1 cellular context compared by ENCODE assay signal in genomic region chr1:247331172-247331525, GRCh38.
TF ChIP-seq lines count a peak whose summit lies in the region.

No MANE protein-coding gene starts in this region.

TF ChIP-seq in HepG2, 621 proteins besides CTCF, POLR2A, EP300 and RAD21 (continued from another document and continues in another):
- TF ChIP-seq, protein P1, sequence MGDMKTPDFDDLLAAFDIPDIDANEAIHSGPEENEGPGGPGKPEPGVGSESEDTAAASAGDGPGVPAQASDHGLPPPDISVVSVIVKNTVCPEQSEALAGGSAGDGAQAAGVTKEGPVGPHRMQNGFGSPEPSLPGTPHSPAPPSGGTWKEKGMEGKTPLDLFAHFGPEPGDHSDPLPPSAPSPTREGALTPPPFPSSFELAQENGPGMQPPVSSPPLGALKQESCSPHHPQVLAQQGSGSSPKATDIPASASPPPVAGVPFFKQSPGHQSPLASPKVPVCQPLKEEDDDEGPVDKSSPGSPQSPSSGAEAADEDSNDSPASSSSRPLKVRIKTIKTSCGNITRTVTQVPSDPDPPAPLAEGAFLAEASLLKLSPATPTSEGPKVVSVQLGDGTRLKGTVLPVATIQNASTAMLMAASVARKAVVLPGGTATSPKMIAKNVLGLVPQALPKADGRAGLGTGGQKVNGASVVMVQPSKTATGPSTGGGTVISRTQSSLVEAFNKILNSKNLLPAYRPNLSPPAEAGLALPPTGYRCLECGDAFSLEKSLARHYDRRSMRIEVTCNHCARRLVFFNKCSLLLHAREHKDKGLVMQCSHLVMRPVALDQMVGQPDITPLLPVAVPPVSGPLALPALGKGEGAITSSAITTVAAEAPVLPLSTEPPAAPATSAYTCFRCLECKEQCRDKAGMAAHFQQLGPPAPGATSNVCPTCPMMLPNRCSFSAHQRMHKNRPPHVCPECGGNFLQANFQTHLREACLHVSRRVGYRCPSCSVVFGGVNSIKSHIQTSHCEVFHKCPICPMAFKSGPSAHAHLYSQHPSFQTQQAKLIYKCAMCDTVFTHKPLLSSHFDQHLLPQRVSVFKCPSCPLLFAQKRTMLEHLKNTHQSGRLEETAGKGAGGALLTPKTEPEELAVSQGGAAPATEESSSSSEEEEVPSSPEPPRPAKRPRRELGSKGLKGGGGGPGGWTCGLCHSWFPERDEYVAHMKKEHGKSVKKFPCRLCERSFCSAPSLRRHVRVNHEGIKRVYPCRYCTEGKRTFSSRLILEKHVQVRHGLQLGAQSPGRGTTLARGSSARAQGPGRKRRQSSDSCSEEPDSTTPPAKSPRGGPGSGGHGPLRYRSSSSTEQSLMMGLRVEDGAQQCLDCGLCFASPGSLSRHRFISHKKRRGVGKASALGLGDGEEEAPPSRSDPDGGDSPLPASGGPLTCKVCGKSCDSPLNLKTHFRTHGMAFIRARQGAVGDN (CRISPR knock-in tag; IDR thresholded peaks at IDR 0.05): peak; percentile 53
- TF ChIP-seq ZNF776 (CRISPR knock-in tag; IDR thresholded peaks at IDR 0.05) (no peak; the same call in 1 of the 2 replicates), ATF1 (CRISPR knock-in tag; IDR thresholded peaks at IDR 0.05) (no peak), MBD4 (IDR thresholded peaks at IDR 0.05; ENCODE audit: borderline replicate concordance, low read length) (no peak), JUND (CRISPR knock-in tag; IDR thresholded peaks at IDR 0.05) (no peak), GPBP1L1 (CRISPR knock-in tag; IDR thresholded peaks at IDR 0.05) (no peak), GZF1 (CRISPR knock-in tag; IDR thresholded peaks at IDR 0.05) (no peak), ZNF326 (CRISPR knock-in tag; IDR thresholded peaks at IDR 0.05; ENCODE audit: borderline replicate concordance) (no peak), KLF6 (CRISPR knock-in tag; IDR thresholded peaks at IDR 0.05) (peak; percentile 45), ZNF460 (CRISPR knock-in tag; IDR thresholded peaks at IDR 0.05; ENCODE audit: borderline replicate concordance) (no peak), HNRNPLL (IDR thresholded peaks at IDR 0.05; ENCODE audit: low read depth, low read length, poor library complexity, severe bottlenecking) (peak; percentile 60), U2AF2 (IDR thresholded peaks at IDR 0.05; ENCODE audit: low read depth, low read length) (no peak), ZC3H13 (CRISPR knock-in tag; IDR thresholded peaks at IDR 0.05) (peak; percentile 71; the same call in 1 of the 2 replicates), ZNF232 (CRISPR knock-in tag; IDR thresholded peaks at IDR 0.05; ENCODE audit: borderline replicate concordance) (no peak), CHCHD3 (CRISPR knock-in tag; IDR thresholded peaks at IDR 0.05) (no peak), KMT2A (CRISPR knock-in tag; IDR thresholded peaks at IDR 0.05) (peak; percentile 45; the same call in 1 of the 2 replicates), ZNF263 (CRISPR knock-in tag; IDR thresholded peaks at IDR 0.05) (peak; percentile 57; the same call in 1 of the 2 replicates), FOSL2 (CRISPR knock-in tag; IDR thresholded peaks at IDR 0.05) (no peak), HOXA5 (CRISPR knock-in tag; IDR thresholded peaks at IDR 0.05) (0 out of 2 replicates have a peak, but pooled peaks have one; percentile 65), NKX3-1 (CRISPR knock-in tag; IDR thresholded peaks at IDR 0.05) (0 out of 2 replicates have a peak, but pooled peaks have one; percentile 49), HMG20B (CRISPR knock-in tag; conservative IDR thresholded peaks at IDR 0.05) (no peak), KLF16 (CRISPR knock-in tag; IDR thresholded peaks at IDR 0.05) (0 out of 4 replicates have a peak, but pooled peaks of 1 of the 2 experiments have one; percentile 32), ZNF614 (CRISPR knock-in tag; IDR thresholded peaks at IDR 0.05; ENCODE audit: borderline replicate concordance) (0 out of 2 replicates have a peak, but pooled peaks have one; percentile 18), STAT5B (CRISPR knock-in tag; IDR thresholded peaks at IDR 0.05) (no peak), PAWR (CRISPR knock-in tag; IDR thresholded peaks at IDR 0.05; ENCODE audit: borderline replicate concordance) (no peak), SMARCE1 (IDR thresholded peaks at IDR 0.05; ENCODE audit: borderline replicate concordance) (no peak), BORCS8-MEF2B (CRISPR knock-in tag; IDR thresholded peaks at IDR 0.05) (no peak), ZNF577 (CRISPR knock-in tag; IDR thresholded peaks at IDR 0.05; ENCODE audit: borderline replicate concordance, low read depth) (no peak), ZNF136 (CRISPR knock-in tag; IDR thresholded peaks at IDR 0.05; ENCODE audit: low read depth) (no peak), ZNF891 (CRISPR knock-in tag; IDR thresholded peaks at IDR 0.05) (0 out of 2 replicates have a peak, but pooled peaks have one; percentile 10), NONO (IDR thresholded peaks at IDR 0.05) (no peak), NONO (CRISPR knock-in tag; conservative IDR thresholded peaks at IDR 0.05) (peak; percentile 55; the same call in 1 of the 2 replicates), PLSCR1 (CRISPR knock-in tag; IDR thresholded peaks at IDR 0.05; ENCODE audit: borderline replicate concordance) (no peak), EEA1 (CRISPR knock-in tag; IDR thresholded peaks at IDR 0.05; ENCODE audit: borderline replicate concordance) (no peak), ZNF451 (CRISPR knock-in tag; IDR thresholded peaks at IDR 0.05) (no peak), ZNF790 (CRISPR knock-in tag; IDR thresholded peaks at IDR 0.05; ENCODE audit: borderline replicate concordance) (no peak), ZMYM4 (CRISPR knock-in tag; IDR thresholded peaks at IDR 0.05) (no peak), ZNF766 (CRISPR knock-in tag; IDR thresholded peaks at IDR 0.05; ENCODE audit: borderline replicate concordance) (no peak), TOE1 (CRISPR knock-in tag; IDR thresholded peaks at IDR 0.05) (no peak), ZNF772 (CRISPR knock-in tag; IDR thresholded peaks at IDR 0.05) (no peak), SOX6 (IDR thresholded peaks at IDR 0.05) (no peak), SOX6 (CRISPR knock-in tag; IDR thresholded peaks at IDR 0.05) (0 out of 2 replicates have a peak, but pooled peaks have one; percentile 13), ZNF235 (CRISPR knock-in tag; IDR thresholded peaks at IDR 0.05; ENCODE audit: borderline replicate concordance) (0 out of 2 replicates have a peak, but pooled peaks have one; percentile 57), ZSCAN25 (CRISPR knock-in tag; IDR thresholded peaks at IDR 0.05) (0 out of 2 replicates have a peak, but pooled peaks have one; percentile 43), ZFP90 (CRISPR knock-in tag; IDR thresholded peaks at IDR 0.05; ENCODE audit: borderline replicate concordance) (no peak), HNF1A (IDR thresholded peaks at IDR 0.05; ENCODE audit: low read depth) (no peak), HNF1A (CRISPR knock-in tag; IDR thresholded peaks at IDR 0.05; ENCODE audit: borderline replicate concordance) (0 out of 2 replicates have a peak, but pooled peaks have one; percentile 17), FLYWCH1 (CRISPR knock-in tag; IDR thresholded peaks at IDR 0.05) (peak; percentile 83; the same call in 1 of the 2 replicates), GTF2F1 (IDR thresholded peaks at IDR 0.05; ENCODE audit: low read length) (no peak), RARG (CRISPR knock-in tag; IDR thresholded peaks at IDR 0.05; ENCODE audit: low read depth) (no peak), ZNF691 (CRISPR knock-in tag; IDR thresholded peaks at IDR 0.05; ENCODE audit: borderline replicate concordance, low read depth) (no peak), DNMT1 (CRISPR knock-in tag; IDR thresholded peaks at IDR 0.05) (no peak), GATA4 (IDR thresholded peaks at IDR 0.05; ENCODE audit: borderline replicate concordance, low read depth) (no peak)
- TF ChIP-seq, protein P2, sequence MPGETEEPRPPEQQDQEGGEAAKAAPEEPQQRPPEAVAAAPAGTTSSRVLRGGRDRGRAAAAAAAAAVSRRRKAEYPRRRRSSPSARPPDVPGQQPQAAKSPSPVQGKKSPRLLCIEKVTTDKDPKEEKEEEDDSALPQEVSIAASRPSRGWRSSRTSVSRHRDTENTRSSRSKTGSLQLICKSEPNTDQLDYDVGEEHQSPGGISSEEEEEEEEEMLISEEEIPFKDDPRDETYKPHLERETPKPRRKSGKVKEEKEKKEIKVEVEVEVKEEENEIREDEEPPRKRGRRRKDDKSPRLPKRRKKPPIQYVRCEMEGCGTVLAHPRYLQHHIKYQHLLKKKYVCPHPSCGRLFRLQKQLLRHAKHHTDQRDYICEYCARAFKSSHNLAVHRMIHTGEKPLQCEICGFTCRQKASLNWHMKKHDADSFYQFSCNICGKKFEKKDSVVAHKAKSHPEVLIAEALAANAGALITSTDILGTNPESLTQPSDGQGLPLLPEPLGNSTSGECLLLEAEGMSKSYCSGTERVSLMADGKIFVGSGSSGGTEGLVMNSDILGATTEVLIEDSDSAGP (CRISPR knock-in tag; IDR thresholded peaks at IDR 0.05; ENCODE audit: borderline replicate concordance): peak; percentile 44
- TF ChIP-seq, protein P3, sequence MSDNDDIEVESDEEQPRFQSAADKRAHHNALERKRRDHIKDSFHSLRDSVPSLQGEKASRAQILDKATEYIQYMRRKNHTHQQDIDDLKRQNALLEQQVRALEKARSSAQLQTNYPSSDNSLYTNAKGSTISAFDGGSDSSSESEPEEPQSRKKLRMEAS (IDR thresholded peaks at IDR 0.05): peak; percentile 12; the same call in 1 of the 2 replicates
